Comparison of ENCODE assay signal across 8 cellular contexts in the genomic region with DNA sequence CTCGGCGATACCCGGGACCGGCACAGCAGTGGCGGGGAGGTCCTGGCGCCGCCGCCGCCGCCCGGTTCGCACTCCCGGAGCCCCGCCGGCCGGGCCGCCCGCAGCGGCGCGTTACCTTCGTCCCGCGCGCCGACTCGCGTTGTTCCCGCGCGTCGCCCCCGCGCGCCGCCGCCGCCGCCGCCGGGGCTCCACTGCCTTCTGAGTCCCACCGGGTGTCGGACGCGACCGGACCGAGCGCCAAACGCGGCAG. TPM values are rescaled to one million over a fixed set of nuclear protein-coding genes. Genes with fewer than 3 reads are reported as not detected.
DNase-seq lines count a peak whose midpoint lies in the region; ATAC-seq and TF ChIP-seq lines count a peak whose summit lies in the region.

A gene (minus strand): TSS at position 243 of the 250 bp plus-strand sequence. CDS start 36,993 bp downstream, outside the sequence.

- no peaks in the 10 kb centered on the region for H3K27me3 Mint-ChIP-seq in natural killer cell treated with Interleukin-12 subunit alpha and Interleukin-12 subunit beta and Interleukin-15 and Interleukin-18, amount 100 ng/mL, for 72 hours

- H3K4me1 Mint-ChIP-seq in natural killer cell treated with Interleukin-12 subunit alpha and Interleukin-12 subunit beta and Interleukin-15 and Interleukin-18, amount 100 ng/mL, for 72 hours (ENCODE audit: low read depth in 2 of 2): peaks cover 23 to 37% of the 10 kb centered on the region in 2 donors

- no peaks in the 10 kb centered on the region for H3K9me3 Mint-ChIP-seq in natural killer cell treated with Interleukin-12 subunit alpha and Interleukin-12 subunit beta and Interleukin-15 and Interleukin-18, amount 100 ng/mL, for 72 hours

- H3K4me3 ChIP-seq in AG10803 (ENCODE audit: low read length): peak within 1 kb of the TSS; percentile 80

- peak within 1 kb of the TSS; percentile 99 for H3K4me3 Mint-ChIP-seq in natural killer cell treated with Interleukin-12 subunit alpha and Interleukin-12 subunit beta and Interleukin-15 and Interleukin-18, amount 100 ng/mL, for 72 hours

- H3K27ac Mint-ChIP-seq in natural killer cell treated with Interleukin-12 subunit alpha and Interleukin-12 subunit beta and Interleukin-15 and Interleukin-18, amount 100 ng/mL, for 72 hours: peak within 1 kb of the TSS; percentile 95 to 97

- H3K36me3 Mint-ChIP-seq in natural killer cell treated with Interleukin-12 subunit alpha and Interleukin-12 subunit beta and Interleukin-15 and Interleukin-18, amount 100 ng/mL, for 72 hours: peaks cover 6% of the 10 kb centered on the region

- DNase-seq in AG10803 (ENCODE audit: low read depth) (no peak), M059J (ENCODE audit: low read depth) (no peak), dermis blood vessel endothelial cell (no peak), putamen (ENCODE audit: low spot score) (no peak), GDM1 (lab: John Stamatoyannopoulos, UW) (no peak), NAMALWA (ENCODE audit: low spot score) (no peak)
- no peak for DNase-seq in natural killer cell treated with Interleukin-12 subunit alpha and Interleukin-12 subunit beta and Interleukin-15 and Interleukin-18, amount 100 ng/mL, for 72 hours (ENCODE audit: low spot score)

- ATAC-seq in GM21423 (IDR thresholded peaks at IDR 0.05; ENCODE audit: unreplicated experiment): peak; percentile 25
- peak in 1 of 2 donors; percentile 41 for ATAC-seq in natural killer cell treated with Interleukin-12 subunit alpha and Interleukin-12 subunit beta and Interleukin-15 and Interleukin-18, amount 100 ng/mL, for 72 hours

- TF ChIP-seq CTCF in AG10803 (conservative IDR thresholded peaks at IDR 0.05; ENCODE audit: low read length): no peak

RNA-seq across cellular contexts. Expression of the gene that starts here (rescaled TPM):
- total RNA-seq in M059J (2014; rRNA removed; shearing (Covaris generic)): 19.5 and 37.1 TPM in 2 replicates
- total RNA-seq in dermis blood vessel endothelial cell: 14.0 and 18.1 TPM in 2 replicates
- total RNA-seq in natural killer cell treated with Interleukin-12 subunit alpha and Interleukin-12 subunit beta and Interleukin-15 and Interleukin-18, amount 100 ng/mL, for 72 hours: 100 to 1,000 TPM in 1 of 2 donors, 10 to 100 TPM in 1; 70.6 to 113 TPM
